31 cellular contexts compared by ENCODE assay signal in the genomic region with DNA sequence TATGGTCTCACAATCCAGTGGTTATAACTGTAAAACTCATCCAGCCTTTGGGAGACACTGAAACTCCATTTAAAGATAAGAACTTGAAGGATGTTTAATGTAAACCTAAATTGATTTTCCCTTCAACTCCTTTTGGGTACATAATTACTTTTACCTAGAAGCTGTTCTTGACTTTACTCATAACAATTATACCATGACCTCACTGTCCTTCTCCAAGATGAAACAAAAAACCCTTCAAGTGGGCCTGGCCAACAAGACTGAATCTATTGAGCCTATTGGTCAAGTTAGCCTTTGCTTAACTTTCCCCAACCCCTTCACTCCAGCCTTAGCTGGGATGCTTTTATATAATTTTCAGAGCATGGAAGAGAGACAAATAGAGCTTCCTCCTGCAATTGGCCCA. TPM values are rescaled to one million over a fixed set of nuclear protein-coding genes. Genes with fewer than 3 reads are reported as not detected.
DNase-seq lines count a peak whose midpoint lies in the region; ATAC-seq, FAIRE-seq and TF ChIP-seq lines count a peak whose summit lies in the region.
"Had no signal": no experiment of that assay in that cellular context is flagged by ENCODE, and none has a peak within 500 bp of the region (broad histone marks: within the 10 kb centered on the region; RNA-seq: fewer than 3 reads in every experiment).

No MANE protein-coding gene starts in this region.

- no peak for ATAC-seq in activated naive CD8-positive, alpha-beta T cell treated with anti-CD3 and anti-CD28 coated beads, Interleukin-2, amount 50 U/mL, for 24 hours
- peak; percentile 37; the same call in 1 of the 3 replicates for ATAC-seq in GM12878
- no peak for ATAC-seq in stimulated activated memory B cell treated with anti-CD40 and anti-IgM and Interleukin-4, amounts not matched to agents 10 μg/mL and 1 μg/mL and 100 μg/mL, for 72 hours
- ATAC-seq: CD8-positive, alpha-beta T cell had no signal

- peaks cover 2% of the 10 kb centered on the region for H3K9me3 Mint-ChIP-seq in activated naive CD8-positive, alpha-beta T cell treated with anti-CD3 and anti-CD28 coated beads for 36 hours
- peaks cover 4% of the 10 kb centered on the region for H3K9me3 Mint-ChIP-seq in activated naive CD8-positive, alpha-beta T cell treated with anti-CD3 and anti-CD28 coated beads, Interleukin-2, amount 50 U/mL, for 24 hours
- H3K9me3 Mint-ChIP-seq in stimulated activated memory B cell treated with anti-CD40 and anti-IgM and Interleukin-4, amounts not matched to agents 10 μg/mL and 1 μg/mL and 100 μg/mL, for 72 hours: peaks cover 3% of the 10 kb centered on the region
- H3K9me3 Mint-ChIP-seq: CD8-positive, alpha-beta T cell had no signal

- SMC1A ChIA-PET in GM12878 (lab: Charles Lee; ENCODE audit: uncharacterized antibody, unreplicated experiment): interaction anchor here (0.9 to 2.2 kb wide), 2 partner anchors 15 to 24 kb away, joined by 3 to 8 read pairs; no protein-coding TSS in a partner anchor

- peaks cover 15% of the 10 kb centered on the region for H3K4me1 Mint-ChIP-seq in activated naive CD8-positive, alpha-beta T cell treated with anti-CD3 and anti-CD28 coated beads for 36 hours
- peaks cover 23% of the 10 kb centered on the region for H3K4me1 Mint-ChIP-seq in activated naive CD8-positive, alpha-beta T cell treated with anti-CD3 and anti-CD28 coated beads, Interleukin-2, amount 50 U/mL, for 24 hours
- peaks cover 23% of the 10 kb centered on the region for H3K4me1 Mint-ChIP-seq in stimulated activated memory B cell treated with anti-CD40 and anti-IgM and Interleukin-4, amounts not matched to agents 10 μg/mL and 1 μg/mL and 100 μg/mL, for 72 hours

- no peak for TF ChIP-seq RAD21 in GM12878 (IDR thresholded peaks at IDR 0.05; ENCODE audit: insufficient read depth, low read depth, low read length)

- FAIRE-seq in GM12892 (lab: Jason Lieb, UNC): peak; percentile 33
- FAIRE-seq in GM12878 (lab: Jason Lieb, UNC): no peak
- FAIRE-seq in kidney (lab: Jason Lieb, UNC): no peak
- FAIRE-seq: A204.1, GM12891 had no signal

- H2AFZ ChIP-seq in GM12878 (ENCODE audit: control insufficient read depth, low read depth, low read length): no peak overlapping the region

- peak overlapping the region; percentile 26 for H3K27ac Mint-ChIP-seq in activated naive CD8-positive, alpha-beta T cell treated with anti-CD3 and anti-CD28 coated beads for 36 hours
- no peak overlapping the region for H3K27ac Mint-ChIP-seq in activated naive CD8-positive, alpha-beta T cell treated with anti-CD3 and anti-CD28 coated beads, Interleukin-2, amount 50 U/mL, for 24 hours
- peak overlapping the region; percentile 88 for H3K27ac Mint-ChIP-seq in stimulated activated memory B cell treated with anti-CD40 and anti-IgM and Interleukin-4, amounts not matched to agents 10 μg/mL and 1 μg/mL and 100 μg/mL, for 72 hours
- H3K27ac Mint-ChIP-seq: CD8-positive, alpha-beta T cell had no signal

- no peaks in the 10 kb centered on the region for H3K79me2 ChIP-seq in GM12878 (ENCODE audit: control insufficient read depth, insufficient read depth, low read length)

- H3K9ac ChIP-seq in GM12878 (ENCODE audit: control insufficient read depth, insufficient read depth, low read length) (no peak overlapping the region), kidney (ENCODE audit: low read length in 2 of 2) (no peak overlapping the region)

- peaks cover 12% of the 10 kb centered on the region; the same call in 1 of the 2 replicates for H3K4me1 ChIP-seq in GM12878 (ENCODE audit: control insufficient read depth, insufficient read depth, low read length)
- no peaks in the 10 kb centered on the region for H3K4me1 ChIP-seq in kidney (ENCODE audit: control insufficient read depth in 1 of 2, insufficient read depth in 1 of 2, low read depth in 1 of 2, low read length in 2 of 2)

- H3K9me3 ChIP-seq in GM12878 (replicated peaks; ENCODE audit: control insufficient read depth, insufficient read depth, low read length) (peaks cover 10% of the 10 kb centered on the region; the same call in 2 of the 3 replicates), kidney (ENCODE audit: control insufficient read depth in 1 of 2, low read length in 2 of 2) (no peaks in the 10 kb centered on the region)
- H3K9me3 ChIP-seq: MG63 had no signal

- H3K4me3 ChIP-seq in GM12878 (no peak overlapping the region), kidney (ENCODE audit: low read length in 2 of 2) (no peak overlapping the region)
- H3K4me3 ChIP-seq: MG63, SK-N-MC had no signal

- intact Hi-C loops in GM12878 (cut with micrococcal nuclease; ENCODE audit: unreplicated experiment) (no loop called here), kidney (cut with DNase I) (no loop called here)

- in situ Hi-C loops in GM12878 (cut with MboI): no loop called here

- H3K36me3 ChIP-seq in GM12878 (ENCODE audit: control insufficient read depth in 2 of 2, insufficient read depth in 2 of 2, low read length in 1 of 2): peaks cover 13 to 29% of the 10 kb centered on the region in 2 experiments
- peaks cover 17 to 18% of the 10 kb centered on the region in 2 donors for H3K36me3 ChIP-seq in kidney (ENCODE audit: control insufficient read depth in 1 of 2, insufficient read depth in 2 of 2, low read length in 2 of 2)

- H3K27me3 ChIP-seq in GM12878 (replicated peaks in 1 of 2; ENCODE audit: control insufficient read depth in 2 of 2, insufficient read depth in 2 of 2, low read length in 1 of 2): no peaks in the 10 kb centered on the region
- H3K27me3 ChIP-seq: MG63 had no signal

- H3K4me2 ChIP-seq in GM12878 (ENCODE audit: control insufficient read depth, insufficient read depth): no peak overlapping the region

- RAD21 ChIA-PET in GM12878 (lab: Charles Lee; ENCODE audit: unreplicated experiment): interaction anchor here (1.1 to 1.2 kb wide), 2 partner anchors 23 to 38 kb away, joined by 3 to 4 read pairs; partner anchors contain the start of gene PARP2

- BruUV-seq in GM12878 (replicated peaks; lab: Mats Ljungman, UMichigan): no TSS peak

- H4K20me1 ChIP-seq in GM12878 (ENCODE audit: control insufficient read depth, insufficient read depth): no peaks in the 10 kb centered on the region

- H3K4me3 Mint-ChIP-seq in activated naive CD8-positive, alpha-beta T cell treated with anti-CD3 and anti-CD28 coated beads for 36 hours: no peak overlapping the region
- no peak overlapping the region for H3K4me3 Mint-ChIP-seq in activated naive CD8-positive, alpha-beta T cell treated with anti-CD3 and anti-CD28 coated beads, Interleukin-2, amount 50 U/mL, for 24 hours
- no peak overlapping the region for H3K4me3 Mint-ChIP-seq in stimulated activated memory B cell treated with anti-CD40 and anti-IgM and Interleukin-4, amounts not matched to agents 10 μg/mL and 1 μg/mL and 100 μg/mL, for 72 hours
- H3K4me3 Mint-ChIP-seq: CD8-positive, alpha-beta T cell had no signal

- no peak for TF ChIP-seq POLR2A in GM12892 (IDR thresholded peaks at IDR 0.05; ENCODE audit: low read depth, low read length)
- TF ChIP-seq POLR2A in GM12878 (IDR thresholded peaks at IDR 0.05; ENCODE audit: low read depth, low read length): no peak

- no peak for TF ChIP-seq EP300 in GM12878 (IDR thresholded peaks at IDR 0.05; ENCODE audit: borderline replicate concordance in 1 of 2, control insufficient read depth in 1 of 2, low read depth in 2 of 2, low read length in 2 of 2)

- H3K36me3 Mint-ChIP-seq in activated naive CD8-positive, alpha-beta T cell treated with anti-CD3 and anti-CD28 coated beads for 36 hours: peaks cover 41% of the 10 kb centered on the region
- H3K36me3 Mint-ChIP-seq in activated naive CD8-positive, alpha-beta T cell treated with anti-CD3 and anti-CD28 coated beads, Interleukin-2, amount 50 U/mL, for 24 hours (ENCODE audit: low read depth): peaks cover 37% of the 10 kb centered on the region
- peaks cover 77% of the 10 kb centered on the region for H3K36me3 Mint-ChIP-seq in stimulated activated memory B cell treated with anti-CD40 and anti-IgM and Interleukin-4, amounts not matched to agents 10 μg/mL and 1 μg/mL and 100 μg/mL, for 72 hours

- DNase-seq in activated naive CD8-positive, alpha-beta T cell treated with anti-CD3 and anti-CD28 coated beads for 36 hours: no peak
- no peak for DNase-seq in activated naive CD8-positive, alpha-beta T cell treated with anti-CD3 and anti-CD28 coated beads, Interleukin-2, amount 50 U/mL, for 24 hours
- DNase-seq in GM12892 (ENCODE audit: insufficient read length): no peak
- no peak for DNase-seq in GM12878 (ENCODE audit: low read depth, low spot score)
- no peak for DNase-seq in kidney
- no peak for DNase-seq in NCI-H69 (lab: John Stamatoyannopoulos, UW)
- DNase-seq in globus pallidus (ENCODE audit: low spot score): no peak
- DNase-seq: AML-193; C1 segment of cervical spinal cord; CD8-positive, alpha-beta T cell; DMS 273 treated with DMSO at 0.1 percent for 48 hours; DMS79; EL; GDM1; GOT3; HCEC 1CT; KG1; MG63; NCI-H1105 treated with DMSO at 0.1 percent for 48 hours; NCI-H146; NCI-H1930; NCI-H2107; NCI-H524; NCI-H774; NK-92 treated with Interleukin-12 subunit alpha and Interleukin-12 subunit beta, amount 100 ng/mL, for 24 hours; RPMI8226; SHP77 treated with DMSO at 0.1 percent for 48 hours had no signal

- TF ChIP-seq CTCF in GM12878 (IDR thresholded peaks at IDR 0.05 in 2 of 3, conservative IDR thresholded peaks at IDR 0.05 in 1 of 3; ENCODE audit: control insufficient read depth in 2 of 3, extremely low read depth in 1 of 3, insufficient read depth in 1 of 3, low read depth in 3 of 3, low read length in 3 of 3): no peak
- no peak for TF ChIP-seq CTCF in kidney (IDR thresholded peaks at IDR 0.05; ENCODE audit: borderline replicate concordance, extremely low read depth, insufficient read depth)

- H3K27me3 Mint-ChIP-seq in activated naive CD8-positive, alpha-beta T cell treated with anti-CD3 and anti-CD28 coated beads for 36 hours: no peaks in the 10 kb centered on the region
- no peaks in the 10 kb centered on the region for H3K27me3 Mint-ChIP-seq in activated naive CD8-positive, alpha-beta T cell treated with anti-CD3 and anti-CD28 coated beads, Interleukin-2, amount 50 U/mL, for 24 hours
- no peaks in the 10 kb centered on the region for H3K27me3 Mint-ChIP-seq in stimulated activated memory B cell treated with anti-CD40 and anti-IgM and Interleukin-4, amounts not matched to agents 10 μg/mL and 1 μg/mL and 100 μg/mL, for 72 hours

- CTCF ChIA-PET in GM12878 (lab: Yijun Ruan, JAX): interaction anchor here (1.2 to 1.7 kb wide), 3 partner anchors 10 to 50 kb away, joined by 3 to 4 read pairs (median 4); no protein-coding TSS in a partner anchor

- H3K27ac ChIP-seq in GM12878 (ENCODE audit: control insufficient read depth, insufficient read depth) (no peak overlapping the region), kidney (ENCODE audit: low read depth in 2 of 2, low read length in 2 of 2) (no peak overlapping the region)
- H3K27ac ChIP-seq: SK-N-MC had no signal

- POLR2A ChIA-PET in GM12878 (lab: Charles Lee): no interaction called here

RNA-seq across cellular contexts. Expression of gene PARP2, which starts 22.5 kb away (rescaled TPM):
- 10 to 100 TPM; 42.9 to 46.5 TPM for total RNA-seq in activated naive CD8-positive, alpha-beta T cell treated with anti-CD3 and anti-CD28 coated beads for 36 hours
- 43.3 TPM for polyA plus RNA-seq in GM12892 (2012; ENCODE audit: missing spikeins)
- total RNA-seq in GM12878 (2013; cell fraction: nucleolus; rRNA removed): 34.2 and 47.2 TPM in 2 replicates
- total RNA-seq in GM12878 (2014; rRNA removed) (26.7 and 33.5 TPM in 2 replicates), GM12878 (2014; rRNA removed; fragmentation: Illumina TruSeq; extraction: Trizol) (35.3 and 39.4 TPM in 2 replicates), GM12878 (2021) (36.8 and 39.2 TPM in 2 replicates), kidney (18.4 TPM)
- 31.6 TPM for polyA plus RNA-seq in GM12878 (2011; ENCODE audit: low read depth)
- polyA plus RNA-seq in GM12878 (2011; rRNA removed) (45.3 and 68.0 TPM in 2 replicates), GM12878 (2014; fragmentation: Illumina TruSeq; extraction: Trizol) (60.8 and 72.6 TPM in 2 replicates), GM12878 (2014; fragmentation: Nextera tagmentation; extraction: Ambion mirVana) (10 to 100 TPM; 30.4 to 38.0 TPM), GM12878 (2014; rRNA removed) (37.1 and 46.9 TPM in 2 replicates), GM12878 (2016; fragmentation: Nextera tagmentation; extraction: Ambion mirVana) (10 to 100 TPM; 72.2 to 75.4 TPM), kidney (ENCODE audit: insufficient read depth, low read depth, low replicate concordance) (14.4 TPM)
- 31.1 and 34.1 TPM in 2 replicates for polyA plus RNA-seq in GM12878 (2011; cell fraction: cytosol; rRNA removed)
- 78.4 and 83.9 TPM in 2 replicates for polyA plus RNA-seq in GM12878 (2011; cell fraction: nucleus; rRNA removed)
- polyA plus RNA-seq in GM12878 (2012): 30.3 and 35.5 TPM in 2 replicates
- 20.6 and 21.9 TPM in 2 replicates for polyA minus RNA-seq in GM12878 (2011; rRNA and poly(A)+ RNA removed)
- polyA minus RNA-seq in GM12878 (2011; cell fraction: cytosol; rRNA and poly(A)+ RNA removed): 9.4 and 15.9 TPM in 2 replicates
- polyA minus RNA-seq in GM12878 (2011; cell fraction: nucleus; rRNA and poly(A)+ RNA removed): 15.0 and 19.6 TPM in 2 replicates

RNA-seq across cellular contexts. Expression of gene CCNB1IP1, which starts 32.8 kb away (rescaled TPM):
- total RNA-seq in activated naive CD8-positive, alpha-beta T cell treated with anti-CD3 and anti-CD28 coated beads for 36 hours: 10 to 100 TPM; 70.5 to 73.1 TPM
- 71.1 TPM for polyA plus RNA-seq in GM12892 (2012; ENCODE audit: missing spikeins)
- total RNA-seq in GM12878 (2013; cell fraction: nucleolus; rRNA removed): 106 and 111 TPM in 2 replicates
- total RNA-seq in GM12878 (2014; rRNA removed) (92.4 and 122 TPM in 2 replicates), GM12878 (2014; rRNA removed; fragmentation: Illumina TruSeq; extraction: Trizol) (99.7 and 102 TPM in 2 replicates), GM12878 (2021) (60.3 and 61.0 TPM in 2 replicates), kidney (25.7 TPM)
- 87.9 TPM for polyA plus RNA-seq in GM12878 (2011; ENCODE audit: low read depth)
- polyA plus RNA-seq in GM12878 (2011; rRNA removed) (165 and 188 TPM in 2 replicates), GM12878 (2014; fragmentation: Illumina TruSeq; extraction: Trizol) (109 and 144 TPM in 2 replicates), GM12878 (2014; fragmentation: Nextera tagmentation; extraction: Ambion mirVana) (10 to 100 TPM; 69.2 to 80.6 TPM), GM12878 (2014; rRNA removed) (85.1 and 98.2 TPM in 2 replicates), GM12878 (2016; fragmentation: Nextera tagmentation; extraction: Ambion mirVana) (10 to 100 TPM; 20.4 to 23.0 TPM), kidney (ENCODE audit: insufficient read depth, low read depth, low replicate concordance) (58.2 TPM)
- 96.7 and 123 TPM in 2 replicates for polyA plus RNA-seq in GM12878 (2011; cell fraction: cytosol; rRNA removed)
- polyA plus RNA-seq in GM12878 (2011; cell fraction: nucleus; rRNA removed): 52.4 and 52.7 TPM in 2 replicates
- 63.3 and 99.5 TPM in 2 replicates for polyA plus RNA-seq in GM12878 (2012)
- 119 TPM in 2 replicates for polyA minus RNA-seq in GM12878 (2011; rRNA and poly(A)+ RNA removed)
- 20.8 and 28.8 TPM in 2 replicates for polyA minus RNA-seq in GM12878 (2011; cell fraction: cytosol; rRNA and poly(A)+ RNA removed)
- polyA minus RNA-seq in GM12878 (2011; cell fraction: nucleus; rRNA and poly(A)+ RNA removed): 40.9 and 73.9 TPM in 2 replicates

RNA-seq across cellular contexts. Expression of gene TEP1, which starts 47.4 kb away (rescaled TPM):
- 10 to 100 TPM; 21.6 to 22.1 TPM for total RNA-seq in activated naive CD8-positive, alpha-beta T cell treated with anti-CD3 and anti-CD28 coated beads for 36 hours
- polyA plus RNA-seq in GM12892 (2012; ENCODE audit: missing spikeins): 21.1 TPM
- total RNA-seq in GM12878 (2013; cell fraction: nucleolus; rRNA removed): 63.0 and 68.7 TPM in 2 replicates
- total RNA-seq in GM12878 (2014; rRNA removed) (18.8 and 19.1 TPM in 2 replicates), GM12878 (2014; rRNA removed; fragmentation: Illumina TruSeq; extraction: Trizol) (14.8 TPM in 2 replicates), GM12878 (2021) (23.2 and 28.9 TPM in 2 replicates), kidney (45.2 TPM)
- 11.2 TPM for polyA plus RNA-seq in GM12878 (2011; ENCODE audit: low read depth)
- polyA plus RNA-seq in GM12878 (2011; rRNA removed) (20.7 and 22.1 TPM in 2 replicates), GM12878 (2014; fragmentation: Illumina TruSeq; extraction: Trizol) (29.7 and 48.4 TPM in 2 replicates), GM12878 (2014; fragmentation: Nextera tagmentation; extraction: Ambion mirVana) (1 to 10 TPM; 3.3 to 6.4 TPM), GM12878 (2014; rRNA removed) (16.1 and 20.0 TPM in 2 replicates), GM12878 (2016; fragmentation: Nextera tagmentation; extraction: Ambion mirVana) (1 to 10 TPM; 7.8 to 7.9 TPM), kidney (ENCODE audit: insufficient read depth, low read depth, low replicate concordance) (11.2 TPM)
- 10.2 and 12.9 TPM in 2 replicates for polyA plus RNA-seq in GM12878 (2011; cell fraction: cytosol; rRNA removed)
- polyA plus RNA-seq in GM12878 (2011; cell fraction: nucleus; rRNA removed): 62.4 and 64.2 TPM in 2 replicates
- polyA plus RNA-seq in GM12878 (2012): 16.6 and 18.2 TPM in 2 replicates
- polyA minus RNA-seq in GM12878 (2011; rRNA and poly(A)+ RNA removed): 17.6 and 30.4 TPM in 2 replicates
- polyA minus RNA-seq in GM12878 (2011; cell fraction: cytosol; rRNA and poly(A)+ RNA removed): 7.1 and 9.8 TPM in 2 replicates
- 21.4 and 31.4 TPM in 2 replicates for polyA minus RNA-seq in GM12878 (2011; cell fraction: nucleus; rRNA and poly(A)+ RNA removed)
